ENCODE assay signal across 1 cellular context in the genomic region with DNA sequence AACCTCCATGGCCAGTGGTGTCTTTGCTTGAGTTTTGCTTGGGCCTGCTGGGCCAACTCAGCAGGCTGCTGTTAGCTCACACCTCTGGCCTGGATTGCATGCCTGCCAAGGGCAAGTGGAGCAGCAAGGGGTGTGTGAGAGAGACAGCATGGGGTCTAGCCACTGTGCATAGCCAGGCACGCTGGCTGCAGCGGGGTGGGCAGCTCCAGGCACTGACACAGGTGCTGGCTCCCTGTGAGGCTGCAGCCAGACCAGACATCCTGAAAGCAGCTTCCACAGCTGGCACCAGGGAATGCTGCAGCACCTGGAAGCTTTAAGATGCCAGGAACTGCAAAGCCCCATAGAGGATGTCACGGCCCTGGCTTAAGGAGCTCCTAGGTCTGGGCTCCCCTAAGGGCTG.
TF ChIP-seq lines count a peak whose summit lies in the region.

No MANE protein-coding gene starts in this region.

TF ChIP-seq in H1, 55 proteins besides CTCF, POLR2A, EP300 and RAD21:
- TF ChIP-seq FOSL1 (IDR thresholded peaks at IDR 0.05; ENCODE audit: insufficient read depth, low read depth, low read length) (no peak), SIN3A (conservative IDR thresholded peaks at IDR 0.05 in 1 of 2, IDR thresholded peaks at IDR 0.05 in 1 of 2; ENCODE audit: low read depth in 1 of 2, low read length in 2 of 2) (no peak), CEBPB (IDR thresholded peaks at IDR 0.05; ENCODE audit: low read depth, low read length) (no peak), RBBP5 (IDR thresholded peaks at IDR 0.05; ENCODE audit: borderline replicate concordance, low read depth, low read length) (no peak), CHD2 (IDR thresholded peaks at IDR 0.05; ENCODE audit: low read length) (no peak), HDAC6 (IDR thresholded peaks at IDR 0.05; ENCODE audit: low read depth, low read length) (no peak), SIRT6 (IDR thresholded peaks at IDR 0.05; ENCODE audit: low read length) (no peak), BACH1 (IDR thresholded peaks at IDR 0.05; ENCODE audit: low read length) (no peak), BCL11A (IDR thresholded peaks at IDR 0.05; ENCODE audit: low read depth in 2 of 2, low read length in 2 of 2) (no peak), JUN (IDR thresholded peaks at IDR 0.05; ENCODE audit: low read depth, low read length) (no peak), EGR1 (IDR thresholded peaks at IDR 0.05; ENCODE audit: borderline replicate concordance, low read depth, low read length) (no peak), NANOG (IDR thresholded peaks at IDR 0.05; ENCODE audit: insufficient read depth, low read depth, low read length, poor library complexity, severe bottlenecking) (peak; percentile 30), SRF (IDR thresholded peaks at IDR 0.05; ENCODE audit: low read depth, low read length) (no peak), PHF8 (conservative IDR thresholded peaks at IDR 0.05; ENCODE audit: low read depth, low read length) (no peak), POU5F1 (IDR thresholded peaks at IDR 0.05; ENCODE audit: low read depth, low read length) (no peak), CBX8 (IDR thresholded peaks at IDR 0.05; ENCODE audit: borderline replicate concordance, low read depth, low read length) (no peak), SP4 (IDR thresholded peaks at IDR 0.05; ENCODE audit: low read length) (no peak), TAF1 (IDR thresholded peaks at IDR 0.05; ENCODE audit: low read depth, low read length) (no peak), JUND (IDR thresholded peaks at IDR 0.05; ENCODE audit: low read length) (no peak), TCF12 (IDR thresholded peaks at IDR 0.05; ENCODE audit: low read depth, low read length) (0 out of 2 replicates have a peak, but pooled peaks have one; percentile 9), TEAD4 (IDR thresholded peaks at IDR 0.05; ENCODE audit: low read depth, low read length) (0 out of 2 replicates have a peak, but pooled peaks have one; percentile 7)
- TF ChIP-seq, protein P1, sequence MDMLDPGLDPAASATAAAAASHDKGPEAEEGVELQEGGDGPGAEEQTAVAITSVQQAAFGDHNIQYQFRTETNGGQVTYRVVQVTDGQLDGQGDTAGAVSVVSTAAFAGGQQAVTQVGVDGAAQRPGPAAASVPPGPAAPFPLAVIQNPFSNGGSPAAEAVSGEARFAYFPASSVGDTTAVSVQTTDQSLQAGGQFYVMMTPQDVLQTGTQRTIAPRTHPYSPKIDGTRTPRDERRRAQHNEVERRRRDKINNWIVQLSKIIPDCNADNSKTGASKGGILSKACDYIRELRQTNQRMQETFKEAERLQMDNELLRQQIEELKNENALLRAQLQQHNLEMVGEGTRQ (IDR thresholded peaks at IDR 0.05; ENCODE audit: low read length): no peak
- TF ChIP-seq, protein P2, sequence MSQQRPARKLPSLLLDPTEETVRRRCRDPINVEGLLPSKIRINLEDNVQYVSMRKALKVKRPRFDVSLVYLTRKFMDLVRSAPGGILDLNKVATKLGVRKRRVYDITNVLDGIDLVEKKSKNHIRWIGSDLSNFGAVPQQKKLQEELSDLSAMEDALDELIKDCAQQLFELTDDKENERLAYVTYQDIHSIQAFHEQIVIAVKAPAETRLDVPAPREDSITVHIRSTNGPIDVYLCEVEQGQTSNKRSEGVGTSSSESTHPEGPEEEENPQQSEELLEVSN (IDR thresholded peaks at IDR 0.05): no peak
- TF ChIP-seq, protein P3, sequence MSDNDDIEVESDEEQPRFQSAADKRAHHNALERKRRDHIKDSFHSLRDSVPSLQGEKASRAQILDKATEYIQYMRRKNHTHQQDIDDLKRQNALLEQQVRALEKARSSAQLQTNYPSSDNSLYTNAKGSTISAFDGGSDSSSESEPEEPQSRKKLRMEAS (IDR thresholded peaks at IDR 0.05): peak; percentile 16; the same call in 1 of the 2 replicates
